In the genomic region with DNA sequence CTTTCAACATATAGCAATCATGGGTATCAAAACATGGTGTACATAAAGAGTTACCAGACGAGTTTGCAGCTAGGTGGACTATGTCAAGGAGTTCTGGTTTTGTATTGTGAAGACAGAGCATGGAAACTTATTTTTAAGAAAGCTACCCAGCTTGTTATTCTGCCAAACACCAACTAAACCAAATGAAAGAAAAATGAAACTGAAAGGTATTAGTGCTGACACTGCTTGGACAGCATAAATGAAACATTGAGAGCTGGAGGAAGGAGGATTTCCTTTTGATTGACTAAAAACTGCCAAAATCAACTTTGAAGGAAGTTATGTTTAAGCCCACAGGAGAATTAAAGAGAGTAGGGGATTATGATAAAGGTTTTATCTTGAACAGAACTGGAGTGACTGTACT, we compare ENCODE assay signal across 13 cellular contexts.
A peak's percentile ranks its signal among the peaks of the same experiment; 100 is the strongest.
DNase-seq lines count a peak whose midpoint lies in the region; ATAC-seq and TF ChIP-seq lines count a peak whose summit lies in the region.
"Had no signal": no experiment of that assay in that cellular context is flagged by ENCODE, and none has a peak within 500 bp of the region (broad histone marks: within the 10 kb centered on the region; RNA-seq: fewer than 3 reads in every experiment).

No MANE protein-coding gene starts in this region.

- no peak overlapping the region for H2AFZ ChIP-seq in OCI-LY7 (ENCODE audit: low read length)

- no peaks in the 10 kb centered on the region for H3K9me2 ChIP-seq in OCI-LY7 (ENCODE audit: insufficient read depth, low read length)

- no peaks in the 10 kb centered on the region for H4K20me1 ChIP-seq in OCI-LY7 (ENCODE audit: insufficient read depth, low read length)

- H3K4me3 ChIP-seq in OCI-LY7 (ENCODE audit: low read depth, low read length, poor library complexity, severe bottlenecking), result no peak overlapping the region

- TF ChIP-seq CTCF in OCI-LY7 (conservative IDR thresholded peaks at IDR 0.05; ENCODE audit: low read length), result no peak

- peak overlapping the region; percentile 37; the same call in 1 of the 2 replicates for H3K4me2 ChIP-seq in OCI-LY7 (ENCODE audit: low read length)

- peaks cover 14% of the 10 kb centered on the region for H3K9me3 Mint-ChIP-seq in stimulated activated effector memory CD8-positive, alpha-beta T cell treated with anti-CD3 and anti-CD28 coated beads, Interleukin-12 subunit alpha, Interleukin-12 subunit beta, amount 100 ng/mL, for 72 hours
- H3K9me3 Mint-ChIP-seq: H9 had no signal

- H3K4me1 ChIP-seq in OCI-LY7 (ENCODE audit: insufficient read depth, low read length, poor library complexity, severe bottlenecking), result no peaks in the 10 kb centered on the region

- intact Hi-C loops in OCI-LY7 (cut with micrococcal nuclease; ENCODE audit: unreplicated experiment), result loop anchor here (5.0 kb wide), 1 partner anchor 56 kb away; no protein-coding TSS in a partner anchor

- POLR2A ChIA-PET in OCI-LY7 (lab: Charles Lee), result interaction anchor here (0.6 to 8.3 kb wide), 16 partner anchors 8 to 130 kb away, joined by 3 to 57 read pairs (median 5); no protein-coding TSS in a partner anchor

- H3K4me3 Mint-ChIP-seq in stimulated activated effector memory CD8-positive, alpha-beta T cell treated with anti-CD3 and anti-CD28 coated beads, Interleukin-12 subunit alpha, Interleukin-12 subunit beta, amount 100 ng/mL, for 72 hours, result no peak overlapping the region
- H3K4me3 Mint-ChIP-seq: H9 had no signal

- H3K27ac Mint-ChIP-seq in stimulated activated effector memory CD8-positive, alpha-beta T cell treated with anti-CD3 and anti-CD28 coated beads, Interleukin-12 subunit alpha, Interleukin-12 subunit beta, amount 100 ng/mL, for 72 hours, result no peak overlapping the region
- H3K27ac Mint-ChIP-seq: H9 had no signal

- no peaks in the 10 kb centered on the region for H3K4me1 Mint-ChIP-seq in stimulated activated effector memory CD8-positive, alpha-beta T cell treated with anti-CD3 and anti-CD28 coated beads, Interleukin-12 subunit alpha, Interleukin-12 subunit beta, amount 100 ng/mL, for 72 hours
- H3K4me1 Mint-ChIP-seq: H9 had no signal

- H3K9me3 ChIP-seq in OCI-LY7 (ENCODE audit: low read length), result no peaks in the 10 kb centered on the region

- no peaks in the 10 kb centered on the region for H3K36me3 Mint-ChIP-seq in stimulated activated effector memory CD8-positive, alpha-beta T cell treated with anti-CD3 and anti-CD28 coated beads, Interleukin-12 subunit alpha, Interleukin-12 subunit beta, amount 100 ng/mL, for 72 hours

- DNase-seq in OCI-LY7 (ENCODE audit: low spot score) (peak; percentile 16), activated gamma-delta T cell treated with Interleukin-2 at 50 U/mL for 16 hours (no peak), NCI-H2029 (lab: John Stamatoyannopoulos, UW) (no peak)
- no peak for DNase-seq in stimulated activated effector memory CD8-positive, alpha-beta T cell treated with anti-CD3 and anti-CD28 coated beads, Interleukin-12 subunit alpha, Interleukin-12 subunit beta, amount 100 ng/mL, for 72 hours (ENCODE audit: low spot score in 2 of 2)
- DNase-seq: activated CD4-positive, alpha-beta T cell treated with anti-CD3 and anti-CD28 coated beads for 1 hour; Calu3; H9; NCI-H1417 had no signal

- no peaks in the 10 kb centered on the region for H3K36me3 ChIP-seq in OCI-LY7 (ENCODE audit: insufficient read depth, low read length)

- BruUV-seq in OCI-LY7 (replicated peaks; lab: Mats Ljungman, UMichigan), result no TSS peak

- ATAC-seq in GM18517 (IDR thresholded peaks at IDR 0.05; ENCODE audit: unreplicated experiment) (peak; percentile 97), GM21367 (IDR thresholded peaks at IDR 0.05; ENCODE audit: unreplicated experiment) (peak; percentile 85), HG03064 (IDR thresholded peaks at IDR 0.05; ENCODE audit: low read depth, unreplicated experiment) (peak; percentile 82), esophagus mucosa (no peak)
- ATAC-seq in stimulated activated effector memory CD8-positive, alpha-beta T cell treated with anti-CD3 and anti-CD28 coated beads, Interleukin-12 subunit alpha, Interleukin-12 subunit beta, amount 100 ng/mL, for 72 hours, result no peak

- H3K79me2 ChIP-seq in OCI-LY7 (ENCODE audit: insufficient read depth, low read depth, low read length), result no peaks in the 10 kb centered on the region

- H3K27ac ChIP-seq in OCI-LY7 (ENCODE audit: low read depth, low read length, poor library complexity, severe bottlenecking), result no peak overlapping the region
- H3K27ac ChIP-seq: RWPE1 had no signal

- CTCF ChIA-PET in OCI-LY7 (lab: Charles Lee; ENCODE audit: unreplicated experiment), result interaction anchor here (1.1 kb wide), 1 partner anchor 57 kb away, joined by 3 read pairs; no protein-coding TSS in a partner anchor

Comparison
In these comparisons a context has a peak if more than half of its experiments do, and no peak if none do; other contexts are left out.
1. ATAC-seq: peak in GM18517 (single experiment), GM21367 (single experiment) and HG03064 (single experiment); none in stimulated activated effector memory CD8-positive, alpha-beta T cell treated with anti-CD3 and anti-CD28 coated beads, Interleukin-12 subunit alpha, Interleukin-12 subunit beta, amount 100 ng/mL, for 72 hours (single experiment) and esophagus mucosa (single experiment).